ENCODE assay signal across 8 cellular contexts in the genomic region with DNA sequence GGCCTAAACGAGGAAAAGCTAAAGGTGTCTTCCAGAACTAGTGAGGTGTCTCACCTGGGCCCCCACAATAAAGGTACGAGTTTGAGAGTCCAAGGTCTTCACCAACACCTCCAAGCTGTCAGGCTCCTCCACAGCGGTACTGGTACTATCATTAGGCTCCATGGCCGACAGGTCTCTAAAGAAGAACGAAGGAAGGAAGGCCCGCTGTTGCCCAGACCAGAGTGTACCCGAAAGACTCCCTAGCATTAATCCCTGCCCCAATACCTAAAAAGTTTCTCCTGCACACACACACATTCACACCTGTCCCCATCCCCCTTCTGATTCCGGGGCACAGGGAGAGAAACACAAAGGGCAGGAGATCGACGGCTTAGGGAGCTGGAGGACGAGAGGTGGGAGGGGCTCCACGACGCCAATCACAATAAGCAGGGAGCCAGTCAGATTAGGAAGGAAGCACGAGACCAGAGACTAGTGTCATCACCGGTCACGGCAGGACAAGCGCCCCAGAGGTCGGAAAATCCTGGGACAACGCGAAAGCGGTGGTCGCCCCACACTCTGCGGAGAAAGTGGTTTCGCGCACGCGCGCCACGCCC. TPM values are rescaled to one million over a fixed set of nuclear protein-coding genes. Genes with fewer than 3 reads are reported as not detected.
DNase-seq lines count a peak whose midpoint lies in the region; ATAC-seq, FAIRE-seq and TF ChIP-seq lines count a peak whose summit lies in the region.

No MANE protein-coding gene starts in this region.

- H3K4me3 ChIP-seq in DND-41 (ENCODE audit: low read depth in 1 of 2, low read length in 2 of 2) (peak overlapping the region; percentile 84 to 88; a peak in 3 of 4 replicates), bronchial epithelial cell (ENCODE audit: low read depth, low read length) (peak overlapping the region; percentile 91), keratinocyte (ENCODE audit: control insufficient read depth in 2 of 3, extremely low read depth in 1 of 3, insufficient read depth in 2 of 3, low read depth in 1 of 3, low read length in 3 of 3) (peak overlapping the region; percentile 62 to 96 (median 96))

- peaks cover 49% of the 10 kb centered on the region for H3K4me1 Mint-ChIP-seq in stimulated activated effector memory CD8-positive, alpha-beta T cell treated with anti-CD3 and anti-CD28 coated beads, Interleukin-12 subunit alpha, Interleukin-12 subunit beta, amount 100 ng/mL, for 72 hours

- H2AFZ ChIP-seq in DND-41 (ENCODE audit: low read depth, low read length) (peak overlapping the region; percentile 71), keratinocyte (ENCODE audit: control insufficient read depth, low read length) (peak overlapping the region; percentile 94)

- H3K4me1 ChIP-seq in DND-41 (ENCODE audit: insufficient read depth, low read length) (peaks cover 37% of the 10 kb centered on the region), keratinocyte (ENCODE audit: control insufficient read depth, extremely low read depth, insufficient read depth, low read length) (peaks cover 12% of the 10 kb centered on the region)

- no peak for FAIRE-seq in bronchial epithelial cell (lab: Jason Lieb, UNC)
- peak; percentile 17 for FAIRE-seq in keratinocyte (lab: Jason Lieb, UNC)

- H3K36me3 Mint-ChIP-seq in stimulated activated effector memory CD8-positive, alpha-beta T cell treated with anti-CD3 and anti-CD28 coated beads, Interleukin-12 subunit alpha, Interleukin-12 subunit beta, amount 100 ng/mL, for 72 hours, result peaks cover 85% of the 10 kb centered on the region

- TF ChIP-seq CTCF in DND-41 (IDR thresholded peaks at IDR 0.05; ENCODE audit: borderline replicate concordance, extremely low read depth, low read length, poor library complexity, severe bottlenecking) (no peak), bronchial epithelial cell (IDR thresholded peaks at IDR 0.05; ENCODE audit: insufficient read depth, low read length, severe bottlenecking) (no peak), keratinocyte (optimal IDR thresholded peaks at IDR 0.05 in 1 of 3, IDR thresholded peaks at IDR 0.05 in 1 of 3, conservative IDR thresholded peaks at IDR 0.05 in 1 of 3; ENCODE audit: extremely low read depth in 1 of 3, insufficient read depth in 2 of 3, low read length in 3 of 3) (no peak)

- no peaks in the 10 kb centered on the region for H3K9me3 Mint-ChIP-seq in stimulated activated effector memory CD8-positive, alpha-beta T cell treated with anti-CD3 and anti-CD28 coated beads, Interleukin-12 subunit alpha, Interleukin-12 subunit beta, amount 100 ng/mL, for 72 hours

- H3K4me3 Mint-ChIP-seq in stimulated activated effector memory CD8-positive, alpha-beta T cell treated with anti-CD3 and anti-CD28 coated beads, Interleukin-12 subunit alpha, Interleukin-12 subunit beta, amount 100 ng/mL, for 72 hours, result peak overlapping the region; percentile 96

- H3K9ac ChIP-seq in DND-41 (ENCODE audit: low read depth, low read length) (peak overlapping the region; percentile 94), keratinocyte (ENCODE audit: control insufficient read depth, extremely low read depth, insufficient read depth, low read length) (peak overlapping the region; percentile 99)

- H3K36me3 ChIP-seq in DND-41 (ENCODE audit: insufficient read depth, low read length) (peaks cover 58% of the 10 kb centered on the region), bronchial epithelial cell (ENCODE audit: control insufficient read depth, insufficient read depth, low read length) (peaks cover 17% of the 10 kb centered on the region), keratinocyte (ENCODE audit: control insufficient read depth in 2 of 2, extremely low read depth in 1 of 2, insufficient read depth in 2 of 2, low read length in 2 of 2) (peaks cover 14 to 28% of the 10 kb centered on the region in 2 experiments)

- H4K20me1 ChIP-seq in DND-41 (ENCODE audit: insufficient read depth, low read length), result peaks cover 27% of the 10 kb centered on the region
- H4K20me1 ChIP-seq in keratinocyte (ENCODE audit: control insufficient read depth, extremely low read depth, insufficient read depth, low read length), result peaks cover 4% of the 10 kb centered on the region

- H3K27ac ChIP-seq in DND-41 (ENCODE audit: low read length) (peak overlapping the region; percentile 99), keratinocyte (ENCODE audit: control insufficient read depth, insufficient read depth, low read length) (peak overlapping the region; percentile 100)

- H3K79me2 ChIP-seq in DND-41 (ENCODE audit: insufficient read depth, low read length) (peaks cover 67% of the 10 kb centered on the region), keratinocyte (ENCODE audit: control insufficient read depth, insufficient read depth, low read length) (peaks cover 41% of the 10 kb centered on the region)

- H3K9me3 ChIP-seq in DND-41 (ENCODE audit: insufficient read depth, low read length, severe bottlenecking), result no peaks in the 10 kb centered on the region
- no peaks in the 10 kb centered on the region for H3K9me3 ChIP-seq in keratinocyte (ENCODE audit: control insufficient read depth, low read depth, low read length)

- peak overlapping the region; percentile 99 for H3K27ac Mint-ChIP-seq in stimulated activated effector memory CD8-positive, alpha-beta T cell treated with anti-CD3 and anti-CD28 coated beads, Interleukin-12 subunit alpha, Interleukin-12 subunit beta, amount 100 ng/mL, for 72 hours

- DNase-seq in DND-41 (no peak), OCI-M1 (lab: John Stamatoyannopoulos, UW) (peak; percentile 93), bronchial epithelial cell (ENCODE audit: low read depth) (peak; percentile 71), keratinocyte (ENCODE audit: low read depth, low spot score) (no peak)
- DNase-seq in stimulated activated effector memory CD8-positive, alpha-beta T cell treated with anti-CD3 and anti-CD28 coated beads, Interleukin-12 subunit alpha, Interleukin-12 subunit beta, amount 100 ng/mL, for 72 hours (ENCODE audit: low spot score in 2 of 2), result no peak
- no peak for DNase-seq in stimulated activated CD4-positive, alpha-beta T cell treated with anti-CD3 and anti-CD28 coated beads, Interleukin-4, amount 100 ng/mL, for 24 hours

- H3K27me3 ChIP-seq in DND-41 (ENCODE audit: insufficient read depth, low read length, poor library complexity) (no peaks in the 10 kb centered on the region), bronchial epithelial cell (ENCODE audit: control insufficient read depth, insufficient read depth, low read length) (no peaks in the 10 kb centered on the region), keratinocyte (ENCODE audit: control insufficient read depth, extremely low read depth, insufficient read depth, low read length) (no peaks in the 10 kb centered on the region)

- peak overlapping the region; percentile 94 for H3K4me2 ChIP-seq in DND-41 (ENCODE audit: insufficient read depth, low read length)
- H3K4me2 ChIP-seq in keratinocyte (ENCODE audit: control insufficient read depth, extremely low read depth, insufficient read depth, low read depth, low read length), result peak overlapping the region; percentile 99

- ATAC-seq in DND-41 (ENCODE audit: insufficient read depth, low read depth), result peak; percentile 55
- peak; percentile 16 for ATAC-seq in GM19467 (IDR thresholded peaks at IDR 0.05; ENCODE audit: unreplicated experiment)
- peak; percentile 20 for ATAC-seq in HG03520 (IDR thresholded peaks at IDR 0.05; ENCODE audit: unreplicated experiment)
- ATAC-seq in stimulated activated effector memory CD8-positive, alpha-beta T cell treated with anti-CD3 and anti-CD28 coated beads, Interleukin-12 subunit alpha, Interleukin-12 subunit beta, amount 100 ng/mL, for 72 hours, result peak; percentile 72

- H3K9me1 ChIP-seq in keratinocyte (ENCODE audit: control insufficient read depth, extremely low read depth, insufficient read depth, low read length), result no peaks in the 10 kb centered on the region

- dilution Hi-C loops in keratinocyte (cut with MboI; ENCODE audit: extremely low pct_ligation_motif_present, low sequenced_read_pairs), result no loop called here

RNA-seq across cellular contexts. Expression of a gene that starts 0.8 kb away (rescaled TPM):
- 71.1 and 84.1 TPM in 2 replicates for total RNA-seq in bronchial epithelial cell
- 49.9 to 120 TPM (median 60.6 TPM) in 3 replicates for polyA plus RNA-seq in keratinocyte
- polyA plus RNA-seq in keratinocyte (2011; ENCODE audit: low read depth), result 66.4 TPM
- 65.5 and 107 TPM in 2 replicates for polyA plus RNA-seq in keratinocyte (2011; cell fraction: cytosol; rRNA removed)
- 110 and 140 TPM in 2 replicates for polyA plus RNA-seq in keratinocyte (2011; cell fraction: nucleus; rRNA removed)
- 154 and 169 TPM in 2 replicates for polyA plus RNA-seq in keratinocyte (2012; ENCODE audit: low replicate concordance)
- 79.0 to 180 TPM (median 90.3 TPM) in 3 replicates for polyA minus RNA-seq in keratinocyte
- polyA minus RNA-seq in keratinocyte (2011; cell fraction: cytosol; rRNA and poly(A)+ RNA removed), result 136 TPM
- 63.8 and 73.6 TPM in 2 replicates for polyA minus RNA-seq in keratinocyte (2011; cell fraction: nucleus; rRNA and poly(A)+ RNA removed)

RNA-seq across cellular contexts. Expression of a gene that starts 4.0 kb away (rescaled TPM):
- total RNA-seq in bronchial epithelial cell, result 0.26 and 0.53 TPM in 2 replicates
- polyA plus RNA-seq in keratinocyte, result 1.4 to 2.6 TPM (median 2.3 TPM) in 3 replicates
- not detected for polyA plus RNA-seq in keratinocyte (2011; ENCODE audit: low read depth)
- polyA plus RNA-seq in keratinocyte (2011; cell fraction: cytosol; rRNA removed), result 1.6 and 1.8 TPM in 2 replicates
- 1.3 and 2.0 TPM in 2 replicates for polyA plus RNA-seq in keratinocyte (2011; cell fraction: nucleus; rRNA removed)
- polyA plus RNA-seq in keratinocyte (2012; ENCODE audit: low replicate concordance), result 1.6 and 1.8 TPM in 2 replicates
- 0.69 to 0.86 TPM in 2 of 3 replicates, not detected in the other for polyA minus RNA-seq in keratinocyte
- polyA minus RNA-seq in keratinocyte (2011; cell fraction: cytosol; rRNA and poly(A)+ RNA removed), result not detected
- polyA minus RNA-seq in keratinocyte (2011; cell fraction: nucleus; rRNA and poly(A)+ RNA removed), result 0.53 TPM in 1 of 2 replicates, not detected in the other

RNA-seq across cellular contexts. Expression of a gene that starts 8.9 kb away (rescaled TPM):
- 28.4 and 30.5 TPM in 2 replicates for total RNA-seq in bronchial epithelial cell
- polyA plus RNA-seq in keratinocyte, result 7.9 to 10.0 TPM (median 8.3 TPM) in 3 replicates
- 4.2 TPM for polyA plus RNA-seq in keratinocyte (2011; ENCODE audit: low read depth)
- polyA plus RNA-seq in keratinocyte (2011; cell fraction: cytosol; rRNA removed), result 5.9 and 9.4 TPM in 2 replicates
- 10.4 and 11.5 TPM in 2 replicates for polyA plus RNA-seq in keratinocyte (2011; cell fraction: nucleus; rRNA removed)
- 9.0 and 15.5 TPM in 2 replicates for polyA plus RNA-seq in keratinocyte (2012; ENCODE audit: low replicate concordance)
- 4.1 to 10.6 TPM (median 4.8 TPM) in 3 replicates for polyA minus RNA-seq in keratinocyte
- 5.6 TPM for polyA minus RNA-seq in keratinocyte (2011; cell fraction: cytosol; rRNA and poly(A)+ RNA removed)
- polyA minus RNA-seq in keratinocyte (2011; cell fraction: nucleus; rRNA and poly(A)+ RNA removed), result 5.2 and 8.1 TPM in 2 replicates

RNA-seq across cellular contexts. Expression of a gene that starts 13.1 kb away (rescaled TPM):
- 10.0 and 10.2 TPM in 2 replicates for total RNA-seq in bronchial epithelial cell
- 7.9 to 11.4 TPM (median 10.0 TPM) in 3 replicates for polyA plus RNA-seq in keratinocyte
- 15.6 TPM for polyA plus RNA-seq in keratinocyte (2011; ENCODE audit: low read depth)
- 10.4 TPM in 2 replicates for polyA plus RNA-seq in keratinocyte (2011; cell fraction: cytosol; rRNA removed)
- 10.7 and 14.0 TPM in 2 replicates for polyA plus RNA-seq in keratinocyte (2011; cell fraction: nucleus; rRNA removed)
- polyA plus RNA-seq in keratinocyte (2012; ENCODE audit: low replicate concordance), result 7.1 and 10.4 TPM in 2 replicates
- polyA minus RNA-seq in keratinocyte, result 2.6 to 5.5 TPM (median 3.4 TPM) in 3 replicates
- polyA minus RNA-seq in keratinocyte (2011; cell fraction: cytosol; rRNA and poly(A)+ RNA removed), result 4.0 TPM
- 2.7 and 4.0 TPM in 2 replicates for polyA minus RNA-seq in keratinocyte (2011; cell fraction: nucleus; rRNA and poly(A)+ RNA removed)

RNA-seq across cellular contexts. Expression of a gene that starts 14.2 kb away (rescaled TPM):
- total RNA-seq in bronchial epithelial cell, result 61.1 and 72.7 TPM in 2 replicates
- 41.9 to 108 TPM (median 43.7 TPM) in 3 replicates for polyA plus RNA-seq in keratinocyte
- polyA plus RNA-seq in keratinocyte (2011; ENCODE audit: low read depth), result 169 TPM
- polyA plus RNA-seq in keratinocyte (2011; cell fraction: cytosol; rRNA removed), result 94.0 and 103 TPM in 2 replicates
- polyA plus RNA-seq in keratinocyte (2011; cell fraction: nucleus; rRNA removed), result 119 and 126 TPM in 2 replicates
- polyA plus RNA-seq in keratinocyte (2012; ENCODE audit: low replicate concordance), result 233 and 291 TPM in 2 replicates
- 97.3 to 253 TPM (median 118 TPM) in 3 replicates for polyA minus RNA-seq in keratinocyte
- 82.9 TPM for polyA minus RNA-seq in keratinocyte (2011; cell fraction: cytosol; rRNA and poly(A)+ RNA removed)
- polyA minus RNA-seq in keratinocyte (2011; cell fraction: nucleus; rRNA and poly(A)+ RNA removed), result 21.2 and 35.9 TPM in 2 replicates

Comparison
In these comparisons a context has a peak if more than half of its experiments do, and no peak if none do; other contexts are left out.
1. ATAC-seq: peak in every context shown above with its lines; median percentile 72 in stimulated activated effector memory CD8-positive, alpha-beta T cell treated with anti-CD3 and anti-CD28 coated beads, Interleukin-12 subunit alpha, Interleukin-12 subunit beta, amount 100 ng/mL, for 72 hours; 55 in DND-41; 20 in HG03520; 16 in GM19467.
2. DNase-seq: peak in OCI-M1 (single experiment) and bronchial epithelial cell (single experiment); none in DND-41 (single experiment), keratinocyte (single experiment), stimulated activated effector memory CD8-positive, alpha-beta T cell treated with anti-CD3 and anti-CD28 coated beads, Interleukin-12 subunit alpha, Interleukin-12 subunit beta, amount 100 ng/mL, for 72 hours (0 of 2) and stimulated activated CD4-positive, alpha-beta T cell treated with anti-CD3 and anti-CD28 coated beads, Interleukin-4, amount 100 ng/mL, for 24 hours (single experiment).
3. Peak in every context shown above with its lines, with median percentiles within 50 percentile points of each other: H3K4me3 ChIP-seq.